In genomic region chr13:109372666-109373065, GRCh38 we compare ENCODE assay signal across 23 cellular contexts.
"Had no signal": no experiment of that assay in that cellular context is flagged by ENCODE, and none has a peak within 500 bp of the region (broad histone marks: within the 10 kb centered on the region; RNA-seq: fewer than 3 reads in every experiment).

No MANE protein-coding gene starts in this region.

- H3K36me3 Mint-ChIP-seq: naive thymus-derived CD4-positive, alpha-beta T cell had no signal

- ATAC-seq: gastrocnemius medialis; heart right ventricle; left cardiac atrium; left lung; left ventricle myocardium superior; lower lobe of right lung; naive thymus-derived CD4-positive, alpha-beta T cell had no signal

- H3K36me3 ChIP-seq: esophagus squamous epithelium, gastrocnemius medialis, heart right ventricle, left lung, lower lobe of right lung had no signal

- H3K27ac ChIP-seq: coronary artery, dorsolateral prefrontal cortex, esophagus squamous epithelium, gastrocnemius medialis, heart right ventricle, left lung, lower lobe of right lung had no signal

- H3K4me1 ChIP-seq: esophagus squamous epithelium, gastrocnemius medialis, heart right ventricle, left lung, lower lobe of right lung had no signal

- FAIRE-seq: colon, endothelial cell of umbilical vein, islet of Langerhans, keratinocyte had no signal

- H3K4me3 Mint-ChIP-seq: naive thymus-derived CD4-positive, alpha-beta T cell had no signal

- H3K9me3 Mint-ChIP-seq: naive thymus-derived CD4-positive, alpha-beta T cell had no signal

- H3K27me3 ChIP-seq: gastrocnemius medialis, left lung had no signal

- DNase-seq: dermis blood vessel endothelial cell; dorsolateral prefrontal cortex; effector CD4-positive, alpha-beta T cell; effector memory CD4-positive, alpha-beta T cell; esophagus squamous epithelium; foreskin fibroblast; foreskin melanocyte; gastrocnemius medialis; glutamatergic neuron; heart right ventricle; hippocampal formation; left cardiac atrium; left lung; left ventricle myocardium superior; lower lobe of right lung; mesendoderm; midbrain; naive thymus-derived CD4-positive, alpha-beta T cell had no signal

- H3K9me3 ChIP-seq: esophagus squamous epithelium, gastrocnemius medialis, heart right ventricle, left lung, lower lobe of right lung had no signal

- H3K4me3 ChIP-seq: coronary artery, dorsolateral prefrontal cortex, esophagus squamous epithelium, gastrocnemius medialis, heart right ventricle, left lung, lower lobe of right lung had no signal
